ENCODE assay signal across 24 cellular contexts in genomic region chr13:113740661-113741060, GRCh38. TPM values are rescaled to one million over a fixed set of nuclear protein-coding genes. Genes with fewer than 3 reads are reported as not detected.
DNase-seq lines count a peak whose midpoint lies in the region; ATAC-seq, FAIRE-seq and TF ChIP-seq lines count a peak whose summit lies in the region.
"Had no signal": no experiment of that assay in that cellular context is flagged by ENCODE, and none has a peak within 500 bp of the region (broad histone marks: within the 10 kb centered on the region; RNA-seq: fewer than 3 reads in every experiment).

No MANE protein-coding gene starts in this region.

- H3K14ac ChIP-seq in H1 (ENCODE audit: insufficient read length) = no peak overlapping the region

- TF ChIP-seq CTCF in NB4 (IDR thresholded peaks at IDR 0.05; ENCODE audit: low read depth, low read length) (no peak), H1 (IDR thresholded peaks at IDR 0.05; ENCODE audit: control extremely low read depth in 1 of 3, insufficient read depth in 1 of 3, low read depth in 1 of 3, low read length in 3 of 3) (no peak), vagina (IDR thresholded peaks at IDR 0.05) (no peak), BE2C (IDR thresholded peaks at IDR 0.05; ENCODE audit: low read depth, low read length) (no peak)

- H2BK15ac ChIP-seq in H1 (ENCODE audit: low read length) = no peak overlapping the region

- 0 out of 2 replicates have a peak, but pooled peaks cover 2% of the 10 kb centered on the region for H3K23me2 ChIP-seq in H1 (ENCODE audit: low read depth, low read length)

- H3K27ac ChIP-seq in H1 (ENCODE audit: low read depth, low read length) (no peak overlapping the region), aorta (ENCODE audit: low read depth in 1 of 2, low read length in 2 of 2) (no peak overlapping the region), vagina (no peak overlapping the region)
- H3K27ac ChIP-seq: SK-N-MC had no signal

- H2AK5ac ChIP-seq in H1 (ENCODE audit: low read depth, low read length) = no peak overlapping the region

- ATAC-seq in Right ventricle myocardium inferior (no peak), left cardiac atrium (no peak), aorta (ENCODE audit: low FRiP score) (no peak)
- ATAC-seq: GM12878 had no signal

- H3K27me3 ChIP-seq in H1 (replicated peaks in 1 of 4; ENCODE audit: control insufficient read depth in 3 of 4, extremely low read depth in 1 of 4, insufficient read depth in 3 of 4, low read length in 3 of 4) (no peaks in the 10 kb centered on the region), aorta (ENCODE audit: control insufficient read depth in 1 of 2, insufficient read depth in 2 of 2, low read length in 1 of 2) (no peaks in the 10 kb centered on the region), vagina (no peaks in the 10 kb centered on the region), BE2C (no peaks in the 10 kb centered on the region)

- no peak overlapping the region for H4K91ac ChIP-seq in H1 (replicated peaks; ENCODE audit: insufficient read length, low read length)

- H3K36me3 ChIP-seq in H1 (ENCODE audit: control insufficient read depth in 2 of 4, insufficient read depth in 4 of 4, low read length in 3 of 4) (no peaks in the 10 kb centered on the region), aorta (ENCODE audit: control insufficient read depth in 1 of 2, insufficient read depth in 2 of 2, low read length in 1 of 2) (no peaks in the 10 kb centered on the region), vagina (no peaks in the 10 kb centered on the region), BE2C (no peaks in the 10 kb centered on the region)

- H3K9ac ChIP-seq in H1 (replicated peaks in 1 of 4; ENCODE audit: extremely low read depth in 1 of 4, low read depth in 3 of 4, low read length in 3 of 4) = no peak overlapping the region; a peak in 1 of 7 replicates

- POLR2A ChIA-PET in H1 (lab: Charles Lee; ENCODE audit: partially characterized antibody) = no interaction called here

- intact Hi-C loops in Right ventricle myocardium inferior (cut with DNase I) (no loop called here), left cardiac atrium (cut with DNase I) (no loop called here), aorta (cut with DNase I) (no loop called here), vagina (cut with DNase I) (no loop called here)

- H3K9me3 ChIP-seq in H1 (ENCODE audit: insufficient read depth in 2 of 2, low read depth in 1 of 2, low read length in 1 of 2) (no peaks in the 10 kb centered on the region), aorta (ENCODE audit: control insufficient read depth, low read length) (no peaks in the 10 kb centered on the region), vagina (no peaks in the 10 kb centered on the region), BE2C (no peaks in the 10 kb centered on the region)

- no peak overlapping the region for H3K4me2 ChIP-seq in H1 (ENCODE audit: insufficient read depth in 1 of 2, low read depth in 2 of 2, low read length in 2 of 2)

- no peak overlapping the region for H2BK12ac ChIP-seq in H1 (ENCODE audit: low read depth, low read length)

- H2BK20ac ChIP-seq in H1 (ENCODE audit: low read length) = 0 out of 2 replicates have a peak overlapping the region, but pooled peaks have one; percentile 18

- no peak for FAIRE-seq in H1 (lab: Jason Lieb, UNC)
- FAIRE-seq: GM12878 had no signal

- TF ChIP-seq POLR2A in NB4 (IDR thresholded peaks at IDR 0.05; ENCODE audit: extremely low read depth, insufficient read length) = no peak
- TF ChIP-seq POLR2A in H1 (IDR thresholded peaks at IDR 0.05; ENCODE audit: control extremely low read depth in 1 of 2, low read depth in 2 of 2, low read length in 2 of 2) = no peak
- no peak for TF ChIP-seq POLR2A in vagina (IDR thresholded peaks at IDR 0.05)

- H2BK120ac ChIP-seq in H1 (replicated peaks; ENCODE audit: low read depth, low read length) = no peak overlapping the region

- no peak for TF ChIP-seq EP300 in H1 (IDR thresholded peaks at IDR 0.05; ENCODE audit: borderline replicate concordance in 1 of 2, low read depth in 2 of 2, low read length in 2 of 2)

- no peak overlapping the region for H3K23ac ChIP-seq in H1 (ENCODE audit: insufficient read length)

- H3K4ac ChIP-seq in H1 (replicated peaks; ENCODE audit: insufficient read length, low read depth, low read length) = no peak overlapping the region

- DNase-seq in Right ventricle myocardium inferior (ENCODE audit: missing footprints) (peak; percentile 39), left cardiac atrium (no peak), NB4 (ENCODE audit: low read depth) (peak; percentile 60), H1 (ENCODE audit: low read depth in 1 of 2, low spot score in 2 of 2) (no peak), aorta (peak; percentile 22 to 61), vagina (ENCODE audit: extremely low spot score in 2 of 2) (no peak), SK-N-DZ (ENCODE audit: low spot score) (no peak), BE2C (no peak)
- DNase-seq: 8988T, ACHN, COR-L47, DMS53, GOT3, HCEC 1CT, Karpas-422, NCI-H1092, NCI-H1417 treated with DMSO at 0.1 percent for 48 hours, NCI-H1694 treated with DMSO at 0.1 percent for 48 hours, NCI-H2081, NCI-H2227 treated with DMSO at 0.1 percent for 48 hours, NCI-H526 treated with DMSO at 0.1 percent for 48 hours, SHP77 treated with DMSO at 0.1 percent for 48 hours had no signal

- H4K8ac ChIP-seq in H1 (ENCODE audit: extremely low read depth, insufficient read depth, low read length) = no peak overlapping the region

- H3K4me1 ChIP-seq in H1 (replicated peaks in 1 of 4; ENCODE audit: control insufficient read depth in 3 of 4, insufficient read depth in 4 of 4, low read length in 3 of 4) (peaks cover 0 to 8% (median 3%) of the 10 kb centered on the region in 4 experiments; a peak in 3 of 7 replicates), aorta (ENCODE audit: control insufficient read depth in 1 of 2, insufficient read depth in 2 of 2, low read length in 2 of 2) (no peaks in the 10 kb centered on the region), vagina (peaks cover 8% of the 10 kb centered on the region), BE2C (peaks cover 9% of the 10 kb centered on the region)

- no peak overlapping the region for H2AFZ ChIP-seq in H1 (ENCODE audit: low read length)

- H3K4me3 ChIP-seq in NB4 (ENCODE audit: low read depth, low read length) (peak overlapping the region; percentile 36), H1 (ENCODE audit: extremely low read depth in 1 of 4, insufficient read depth in 2 of 4, low read depth in 3 of 4, low read length in 4 of 4) (no peak overlapping the region), aorta (ENCODE audit: low read length in 2 of 2) (no peak overlapping the region), vagina (no peak overlapping the region), BE2C (ENCODE audit: low read depth, low read length) (no peak overlapping the region)
- H3K4me3 ChIP-seq: GM12878 had no signal

- no peaks in the 10 kb centered on the region for H3K79me1 ChIP-seq in H1 (ENCODE audit: low read depth, low read length)

- TF ChIP-seq RAD21 in H1 (IDR thresholded peaks at IDR 0.05 in 1 of 2, conservative IDR thresholded peaks at IDR 0.05 in 1 of 2; ENCODE audit: low read depth in 2 of 2, low read length in 2 of 2) = no peak

- CTCF ChIA-PET in H1 (lab: Charles Lee; ENCODE audit: partially characterized antibody) = interaction anchor here (0.6 to 3.9 kb wide), 17 partner anchors 9 to 427 kb away, joined by 3 to 32 read pairs (median 3); no protein-coding TSS in a partner anchor

- no peak overlapping the region for H2BK5ac ChIP-seq in H1 (ENCODE audit: low read depth, low read length)

- H3K18ac ChIP-seq in H1 (ENCODE audit: extremely low read depth, low read length) = no peak overlapping the region

- H4K5ac ChIP-seq in H1 (ENCODE audit: insufficient read length, low read depth, low read length) = no peak overlapping the region

- H3K79me2 ChIP-seq in H1 (ENCODE audit: control insufficient read depth in 1 of 2, insufficient read depth in 2 of 2, low read length in 2 of 2) = no peaks in the 10 kb centered on the region

- H4K20me1 ChIP-seq in H1 (replicated peaks in 1 of 2; ENCODE audit: control insufficient read depth in 1 of 2, insufficient read depth in 2 of 2, low read length in 2 of 2) = no peaks in the 10 kb centered on the region

- WGBS in H1 (ENCODE audit: extremely low coverage in 1 of 2, insufficient coverage in 1 of 2, insufficient read length in 1 of 2, insufficient replicate concordance in 2 of 2, low coverage in 1 of 2, low lambda C conversion rate in 2 of 2, missing lambda C conversion rate in 1 of 2), 2 experiments = 89% methylated on average over 16 of the region's 16 CpGs; no CpG with 5 or more reads in 1 of the 2 experiments
- 84% methylated on average over 16 of the region's 16 CpGs for WGBS in aorta, 2 donors

- no peak overlapping the region for H3K56ac ChIP-seq in H1 (replicated peaks; ENCODE audit: insufficient read length, low read depth, low read length)

TF ChIP-seq in H1, 55 proteins besides CTCF, POLR2A, EP300 and RAD21:
- TF ChIP-seq SIN3A (conservative IDR thresholded peaks at IDR 0.05 in 1 of 2, IDR thresholded peaks at IDR 0.05 in 1 of 2; ENCODE audit: low read depth in 1 of 2, low read length in 2 of 2) (no peak), JUN (IDR thresholded peaks at IDR 0.05; ENCODE audit: low read depth, low read length) (no peak)

RNA-seq across cellular contexts. Expression of gene TMEM255B, which starts 18.4 kb away (rescaled TPM):
- total RNA-seq in Right ventricle myocardium inferior = 9.8 TPM
- total RNA-seq in left cardiac atrium = 10 to 100 TPM; 10.5 to 14.1 TPM
- 2.7 and 4.4 TPM in 2 replicates for total RNA-seq in H1 (2021; fragmentation: NEBNext Ultra II Directional; extraction: Animal tissue kit (Norgen Biotek cat#: 25700))
- polyA plus RNA-seq in H1 (2011; rRNA removed) = 3.4 and 5.0 TPM in 2 replicates
- polyA plus RNA-seq in H1 (2011; cell fraction: cytosol; rRNA removed) = 4.2 TPM
- 7.2 TPM for polyA plus RNA-seq in H1 (2011; cell fraction: nucleus; rRNA removed)
- 3.0 to 4.2 TPM (median 3.7 TPM) in 4 replicates for polyA plus RNA-seq in H1 (2012, experiment 1 of 2)
- polyA plus RNA-seq in H1 (2012, experiment 2 of 2) = 1.4 TPM
- 1.6 TPM for polyA plus RNA-seq in H1 (2013, experiment 1 of 2)
- 2.3 TPM for polyA plus RNA-seq in H1 (2013, experiment 2 of 2)
- polyA minus RNA-seq in H1 (2011; rRNA and poly(A)+ RNA removed) = 0.50 and 1.6 TPM in 2 replicates
- 2.0 TPM for polyA minus RNA-seq in H1 (2011; cell fraction: cytosol; rRNA and poly(A)+ RNA removed)
- polyA minus RNA-seq in H1 (2011; cell fraction: nucleus; rRNA and poly(A)+ RNA removed) = 2.2 TPM
- 10 to 100 TPM; 36.6 to 67.3 TPM for total RNA-seq in aorta
- polyA plus RNA-seq in aorta = 1 to 10 TPM in 1 of 2 donors, under 1 TPM in 1; 0.63 to 4.3 TPM
- total RNA-seq in vagina = 6.4 TPM
- polyA plus RNA-seq in SK-N-DZ (2014; cell fraction: cytosol; rRNA removed) = 0.05 TPM in 1 of 2 replicates, not detected in the other
- polyA plus RNA-seq in SK-N-DZ (2014; cell fraction: nucleus; rRNA removed) = not detected in 2 replicates
- 0.14 TPM for polyA plus RNA-seq in BE2C (2012; ENCODE audit: insufficient read depth, insufficient read length, low read depth)

Comparison
In these comparisons a context has a peak if more than half of its experiments do, and no peak if none do; other contexts are left out.
1. DNase-seq: peak in Right ventricle myocardium inferior (single experiment), NB4 (single experiment) and aorta (2 of 2); none in left cardiac atrium (single experiment), H1 (0 of 2), vagina (0 of 2), SK-N-DZ (single experiment) and BE2C (single experiment).